In genomic region chr19:7461841-7462629, GRCh38 we compare ENCODE assay signal across 27 cellular contexts. TPM values are rescaled to one million over a fixed set of nuclear protein-coding genes. Genes with fewer than 3 reads are reported as not detected.
DNase-seq lines count a peak whose midpoint lies in the region; ATAC-seq and TF ChIP-seq lines count a peak whose summit lies in the region.
"Had no signal": no experiment of that assay in that cellular context is flagged by ENCODE, and none has a peak within 500 bp of the region (broad histone marks: within the 10 kb centered on the region; RNA-seq: fewer than 3 reads in every experiment).

No MANE protein-coding gene starts in this region.

- DNase-seq in SK-N-SH (peak; percentile 39), iPS-NIHi7 (ENCODE audit: extremely low spot score) (peak; percentile 72), retinal pigment epithelial cell (ENCODE audit: low read depth) (no peak), uterus (no peak), NCI-H2107 (lab: John Stamatoyannopoulos, UW) (no peak), body of pancreas (no peak)
- no peak for DNase-seq in activated naive CD8-positive, alpha-beta T cell treated with anti-CD3 and anti-CD28 coated beads, Interleukin-2, amount 50 U/mL, for 24 hours
- DNase-seq: activated CD4-positive, alpha-beta T cell treated with anti-CD3 and anti-CD28 coated beads, Interleukin-2, amount 50 U/mL, for 48 hours; activated CD8-positive, alpha-beta memory T cell treated with anti-CD3 and anti-CD28 coated beads, Interleukin-2, amount 50 U/mL, for 4 hours; CD4-positive, alpha-beta memory T cell; cerebellar nuclear complex; DMS 273 treated with DMSO at 0.1 percent for 48 hours; IMR-90; islet precursor cell; NCI-H1092 treated with DMSO at 0.1 percent for 48 hours; NCI-H187; NCI-H526 treated with DMSO at 0.1 percent for 48 hours; posterior cingulate gyrus; SJCRH30; stimulated activated CD4-positive, alpha-beta T cell treated with anti-CD3 and anti-CD28 coated beads, Interleukin-15, amount 100 ng/mL, for 24 hours; stimulated activated naive CD4-positive, alpha-beta T cell; T-helper 1 cell; testis had no signal

- H2AFZ ChIP-seq in SK-N-SH (ENCODE audit: low read depth), result no peak overlapping the region

- intact Hi-C loops in uterus (cut with DNase I; ENCODE audit: low total_unique reads), result no loop called here
- intact Hi-C loops in body of pancreas (cut with DNase I), result no loop called here

- H3K9me3 ChIP-seq in SK-N-SH (no peaks in the 10 kb centered on the region), uterus (no peaks in the 10 kb centered on the region), body of pancreas (no peaks in the 10 kb centered on the region)
- H3K9me3 ChIP-seq: SJCRH30, testis had no signal

- no peaks in the 10 kb centered on the region for H3K9me3 Mint-ChIP-seq in activated naive CD8-positive, alpha-beta T cell treated with anti-CD3 and anti-CD28 coated beads, Interleukin-2, amount 50 U/mL, for 24 hours
- H3K9me3 Mint-ChIP-seq: neural crest cell had no signal

- peak; percentile 9; the same call in 1 of the 2 replicates for TF ChIP-seq RAD21 in SK-N-SH (IDR thresholded peaks at IDR 0.05; ENCODE audit: low read length)

- H3K4me1 Mint-ChIP-seq in activated naive CD8-positive, alpha-beta T cell treated with anti-CD3 and anti-CD28 coated beads, Interleukin-2, amount 50 U/mL, for 24 hours, result no peaks in the 10 kb centered on the region
- H3K4me1 Mint-ChIP-seq: CD4-positive, alpha-beta memory T cell; neural crest cell had no signal

- no peak overlapping the region for H3K9ac ChIP-seq in SK-N-SH

- no peaks in the 10 kb centered on the region for H3K27me3 ChIP-seq in SK-N-SH (ENCODE audit: insufficient read depth)
- H3K27me3 ChIP-seq in uterus, result no peaks in the 10 kb centered on the region
- no peaks in the 10 kb centered on the region for H3K27me3 ChIP-seq in body of pancreas
- H3K27me3 ChIP-seq: SJCRH30, testis had no signal

- no peaks in the 10 kb centered on the region for H4K20me1 ChIP-seq in SK-N-SH (ENCODE audit: insufficient read depth)

- H3K36me3 Mint-ChIP-seq in activated naive CD8-positive, alpha-beta T cell treated with anti-CD3 and anti-CD28 coated beads, Interleukin-2, amount 50 U/mL, for 24 hours (ENCODE audit: low read depth), result peaks cover 9% of the 10 kb centered on the region

- H3K4me3 Mint-ChIP-seq in activated naive CD8-positive, alpha-beta T cell treated with anti-CD3 and anti-CD28 coated beads, Interleukin-2, amount 50 U/mL, for 24 hours, result no peak overlapping the region
- H3K4me3 Mint-ChIP-seq: CD4-positive, alpha-beta memory T cell; neural crest cell had no signal

- H3K4me3 ChIP-seq in SK-N-SH (ENCODE audit: low read depth in 2 of 2, low read length in 1 of 2) (no peak overlapping the region), retinal pigment epithelial cell (ENCODE audit: low read length) (no peak overlapping the region), uterus (no peak overlapping the region), body of pancreas (no peak overlapping the region)
- H3K4me3 ChIP-seq: lung, SJCRH30, testis had no signal

- H3K9me2 ChIP-seq in SK-N-SH, result no peaks in the 10 kb centered on the region

- no peaks in the 10 kb centered on the region for H3F3A ChIP-seq in SK-N-SH (replicated peaks; ENCODE audit: insufficient read depth)

- ATAC-seq in SK-N-SH treated with all-trans-retinoic acid at 6 μM for 48 hours, result no peak; the same call in 2 of the 3 replicates
- ATAC-seq in activated naive CD8-positive, alpha-beta T cell treated with anti-CD3 and anti-CD28 coated beads, Interleukin-2, amount 50 U/mL, for 24 hours, result no peak
- ATAC-seq in body of pancreas, result no peak

- H3K27me3 Mint-ChIP-seq in activated naive CD8-positive, alpha-beta T cell treated with anti-CD3 and anti-CD28 coated beads, Interleukin-2, amount 50 U/mL, for 24 hours, result no peaks in the 10 kb centered on the region
- H3K27me3 Mint-ChIP-seq: CD4-positive, alpha-beta memory T cell had no signal

- peaks cover 10 to 33% of the 10 kb centered on the region in 2 experiments for H3K36me3 ChIP-seq in SK-N-SH (replicated peaks in 1 of 2; ENCODE audit: control insufficient read depth in 1 of 2, insufficient read depth in 2 of 2, low read length in 1 of 2)
- no peaks in the 10 kb centered on the region for H3K36me3 ChIP-seq in uterus
- H3K36me3 ChIP-seq in body of pancreas (replicated peaks in 1 of 2; ENCODE audit: insufficient read depth in 1 of 2, low read depth in 2 of 2), result peaks cover 14 to 40% of the 10 kb centered on the region in 2 donors
- H3K36me3 ChIP-seq: SJCRH30 had no signal

- H3K4me1 ChIP-seq in SK-N-SH (ENCODE audit: control insufficient read depth in 1 of 2, insufficient read depth in 2 of 2, low read depth in 1 of 2, low read length in 1 of 2) (no peaks in the 10 kb centered on the region), uterus (no peaks in the 10 kb centered on the region), body of pancreas (no peaks in the 10 kb centered on the region)
- H3K4me1 ChIP-seq: SJCRH30, testis had no signal

- no peak for TF ChIP-seq POLR2A in uterus (IDR thresholded peaks at IDR 0.05)
- no peak for TF ChIP-seq POLR2A in body of pancreas (IDR thresholded peaks at IDR 0.05)

- H3K27ac ChIP-seq in SK-N-SH (ENCODE audit: low read depth in 2 of 2, low read length in 1 of 2) (no peak overlapping the region), uterus (no peak overlapping the region), body of pancreas (no peak overlapping the region)
- H3K27ac ChIP-seq: 22Rv1, SJCRH30, testis had no signal

- no peak overlapping the region for H3K4me2 ChIP-seq in SK-N-SH

- WGBS in SK-N-SH (ENCODE audit: low lambda C conversion rate), result 100% methylated on average over 14 of the region's 28 CpGs
- WGBS in body of pancreas, 2 donors, result 91 to 95% methylated on average over 8 to 28 of the region's 28 CpGs

- POLR2A ChIA-PET in SK-N-SH (lab: Yijun Ruan, JAX), result no interaction called here

- CTCF ChIA-PET in SK-N-SH (lab: Yijun Ruan, JAX), result interaction anchor here (0.6 kb wide), 1 partner anchor 56 kb away, joined by 3 read pairs; no protein-coding TSS in a partner anchor

- TF ChIP-seq EP300 in SK-N-SH (IDR thresholded peaks at IDR 0.05; ENCODE audit: borderline replicate concordance in 1 of 2, low read depth in 1 of 2, low read length in 1 of 2), result no peak

- H3K79me2 ChIP-seq in SK-N-SH (ENCODE audit: insufficient read depth), result no peaks in the 10 kb centered on the region

- peak overlapping the region; percentile 27 for H3K27ac Mint-ChIP-seq in activated naive CD8-positive, alpha-beta T cell treated with anti-CD3 and anti-CD28 coated beads, Interleukin-2, amount 50 U/mL, for 24 hours

- TF ChIP-seq CTCF in SK-N-SH (IDR thresholded peaks at IDR 0.05), result no peak
- TF ChIP-seq CTCF in retinal pigment epithelial cell (conservative IDR thresholded peaks at IDR 0.05; ENCODE audit: low read depth, low read length), result peak; percentile 5
- TF ChIP-seq CTCF in uterus (IDR thresholded peaks at IDR 0.05), result no peak
- TF ChIP-seq CTCF in body of pancreas (IDR thresholded peaks at IDR 0.05), result no peak

TF ChIP-seq in SK-N-SH, 30 proteins besides CTCF, POLR2A, EP300 and RAD21 (continues in another document):
- TF ChIP-seq FOXM1 (IDR thresholded peaks at IDR 0.05; ENCODE audit: low read depth), result no peak
- no peak for TF ChIP-seq RFX5 (IDR thresholded peaks at IDR 0.05; ENCODE audit: low read length)
- TF ChIP-seq MEF2A (IDR thresholded peaks at IDR 0.05; ENCODE audit: borderline replicate concordance, low read depth), result no peak
- no peak for TF ChIP-seq PBX3 (IDR thresholded peaks at IDR 0.05)
- no peak for TF ChIP-seq TEAD4 (IDR thresholded peaks at IDR 0.05; ENCODE audit: borderline replicate concordance, insufficient read depth)

TF ChIP-seq in SK-N-SH treated with all-trans-retinoic acid at 6 μM for 48 hours, 23 proteins besides CTCF, POLR2A, EP300 and RAD21:
- TF ChIP-seq TOX (CRISPR knock-in tag; IDR thresholded peaks at IDR 0.05; ENCODE audit: borderline replicate concordance) (no peak), ZNF565 (CRISPR knock-in tag; conservative IDR thresholded peaks at IDR 0.05; ENCODE audit: low read depth) (no peak), ARNTL (CRISPR knock-in tag; IDR thresholded peaks at IDR 0.05; ENCODE audit: borderline replicate concordance, low read depth) (no peak), ZFP3 (CRISPR knock-in tag; IDR thresholded peaks at IDR 0.05) (no peak)

RNA-seq across cellular contexts. Expression of gene PEX11G, which starts 26.8 kb away (rescaled TPM):
- polyA plus RNA-seq in SK-N-SH (2012; rRNA removed), result 6.1 and 6.4 TPM in 2 replicates
- 3.9 and 5.3 TPM in 2 replicates for polyA plus RNA-seq in SK-N-SH (2012; cell fraction: cytosol; rRNA removed)
- 5.7 and 8.6 TPM in 2 replicates for polyA plus RNA-seq in SK-N-SH (2012; cell fraction: nucleus; rRNA removed)
- total RNA-seq in uterus (1 to 10 TPM in 2 of 4 donors, not detected in 2; 2.1 to 3.0 TPM), body of pancreas (1 to 10 TPM; 3.9 to 7.6 TPM)
- total RNA-seq: SJCRH30 had no signal

RNA-seq across cellular contexts. Expression of gene ZNF358, which starts 53.9 kb away (rescaled TPM):
- polyA plus RNA-seq in SK-N-SH (2012; rRNA removed), result 29.7 and 49.3 TPM in 2 replicates
- polyA plus RNA-seq in SK-N-SH (2012; cell fraction: cytosol; rRNA removed), result 21.6 and 32.0 TPM in 2 replicates
- 28.1 and 53.6 TPM in 2 replicates for polyA plus RNA-seq in SK-N-SH (2012; cell fraction: nucleus; rRNA removed)
- total RNA-seq in uterus (10 to 100 TPM; 19.1 to 69.1 (median 33.8) TPM), body of pancreas (10 to 100 TPM; 40.2 to 93.6 TPM)

Comparison
In these comparisons a context has a peak if more than half of its experiments do, and no peak if none do; other contexts are left out.
1. DNase-seq: peak in SK-N-SH (single experiment) and iPS-NIHi7 (single experiment); none in activated naive CD8-positive, alpha-beta T cell treated with anti-CD3 and anti-CD28 coated beads, Interleukin-2, amount 50 U/mL, for 24 hours (single experiment), retinal pigment epithelial cell (single experiment), uterus (0 of 2), NCI-H2107 (single experiment) and body of pancreas (0 of 4).